ENCODE assay signal across 8 cellular contexts in genomic region chr15:60591491-60592385, GRCh38.
A peak's percentile ranks its signal among the peaks of the same experiment; 100 is the strongest.
DNase-seq lines count a peak whose midpoint lies in the region; ATAC-seq and TF ChIP-seq lines count a peak whose summit lies in the region.

No MANE protein-coding gene starts in this region.

- H3K4me1 ChIP-seq in CD8-positive, alpha-beta T cell (ENCODE audit: insufficient read depth, low read length): peaks cover 40% of the 10 kb centered on the region
- H3K4me1 ChIP-seq in ectodermal cell (ENCODE audit: control insufficient read depth, insufficient read depth, low read length) (no peaks in the 10 kb centered on the region), subcutaneous abdominal adipose tissue (ENCODE audit: control insufficient read depth in 5 of 5, insufficient read depth in 5 of 5, low read length in 5 of 5) (peaks cover 0 to 19% (median 12%) of the 10 kb centered on the region in 5 donors)

- peak overlapping the region; percentile 91 for H3K27ac Mint-ChIP-seq in CD8-positive, alpha-beta T cell
- peak overlapping the region; percentile 84 for H3K27ac Mint-ChIP-seq in memory B cell

- no peaks in the 10 kb centered on the region for H3K9me3 ChIP-seq in CD8-positive, alpha-beta T cell (ENCODE audit: low read length)
- H3K9me3 ChIP-seq in ectodermal cell (ENCODE audit: control insufficient read depth, low read length) (no peaks in the 10 kb centered on the region), subcutaneous abdominal adipose tissue (ENCODE audit: control insufficient read depth in 5 of 5, low read length in 5 of 5) (no peaks in the 10 kb centered on the region)

- H3K27me3 ChIP-seq in CD8-positive, alpha-beta T cell (ENCODE audit: insufficient read depth, low read length): no peaks in the 10 kb centered on the region
- H3K27me3 ChIP-seq in ectodermal cell (ENCODE audit: control insufficient read depth, insufficient read depth, low read length, poor library complexity, severe bottlenecking) (peaks cover 46% of the 10 kb centered on the region), subcutaneous abdominal adipose tissue (ENCODE audit: control insufficient read depth in 5 of 5, insufficient read depth in 4 of 5, low read length in 5 of 5) (no peaks in the 10 kb centered on the region)

- H3K4me3 Mint-ChIP-seq in CD8-positive, alpha-beta T cell: peak overlapping the region; percentile 83
- H3K4me3 Mint-ChIP-seq in memory B cell: peak overlapping the region; percentile 81

- peak overlapping the region in 4 of 5 donors; percentile 63 to 79 (median 72) for H3K9ac ChIP-seq in subcutaneous abdominal adipose tissue (ENCODE audit: low read length in 5 of 5)

- peak overlapping the region; percentile 71 for H3K4me3 ChIP-seq in CD8-positive, alpha-beta T cell (ENCODE audit: low read depth, low read length)
- H3K4me3 ChIP-seq in ectodermal cell (ENCODE audit: insufficient read depth, low read depth, low read length) (peak overlapping the region; percentile 58), subcutaneous abdominal adipose tissue (ENCODE audit: low read depth in 1 of 5, low read length in 5 of 5) (peak overlapping the region; percentile 59 to 87 (median 73))

- POLR2A ChIA-PET in CD8-positive, alpha-beta T cell (lab: Charles Lee): interaction anchor here (0.6 to 3.6 kb wide), 11 partner anchors 11 to 325 kb away, joined by 3 to 33 read pairs (median 4); partner anchors contain the start of gene ICE2

- H3K36me3 Mint-ChIP-seq in CD8-positive, alpha-beta T cell: peaks cover 6% of the 10 kb centered on the region
- no peaks in the 10 kb centered on the region for H3K36me3 Mint-ChIP-seq in memory B cell

- peak overlapping the region; percentile 83 for H3K27ac ChIP-seq in CD8-positive, alpha-beta T cell (ENCODE audit: low read depth, low read length)
- H3K27ac ChIP-seq in ectodermal cell (ENCODE audit: insufficient read depth, low read depth, low read length, poor library complexity, severe bottlenecking) (no peak overlapping the region), subcutaneous abdominal adipose tissue (ENCODE audit: low read depth, low read length) (peak overlapping the region; percentile 38)

- 0% methylated on average over 109 to 112 of the region's 112 CpGs for WGBS in ectodermal cell, 2 experiments

- peaks cover 44% of the 10 kb centered on the region for H3K4me1 Mint-ChIP-seq in CD8-positive, alpha-beta T cell (ENCODE audit: low read depth)
- peaks cover 9% of the 10 kb centered on the region for H3K4me1 Mint-ChIP-seq in memory B cell

- no peaks in the 10 kb centered on the region for H3K27me3 Mint-ChIP-seq in CD8-positive, alpha-beta T cell (ENCODE audit: low read depth)
- peaks cover 2% of the 10 kb centered on the region for H3K27me3 Mint-ChIP-seq in memory B cell

- ATAC-seq in CD8-positive, alpha-beta T cell: peak; percentile 39
- ATAC-seq in GM19397 (IDR thresholded peaks at IDR 0.05; ENCODE audit: unreplicated experiment) (peak; percentile 32), HG03442 (IDR thresholded peaks at IDR 0.05; ENCODE audit: unreplicated experiment) (peak; percentile 27), memory B cell (ENCODE audit: low read depth) (peak; percentile 34)
- ATAC-seq in activated CD4-positive, CD25-positive, alpha-beta regulatory T cell treated with anti-CD3 and anti-CD28 coated beads, Interleukin-2, amount 50 U/mL, for 24 hours: peak; percentile 32 to 36

- no peaks in the 10 kb centered on the region for H3K36me3 ChIP-seq in CD8-positive, alpha-beta T cell (ENCODE audit: insufficient read depth, low read length)
- H3K36me3 ChIP-seq in ectodermal cell (ENCODE audit: control insufficient read depth, insufficient read depth, low read length) (no peaks in the 10 kb centered on the region), subcutaneous abdominal adipose tissue (ENCODE audit: control insufficient read depth in 5 of 5, insufficient read depth in 5 of 5, low read length in 5 of 5) (no peaks in the 10 kb centered on the region)

- H3K9me3 Mint-ChIP-seq in CD8-positive, alpha-beta T cell: no peaks in the 10 kb centered on the region
- no peaks in the 10 kb centered on the region for H3K9me3 Mint-ChIP-seq in memory B cell

- DNase-seq in CD8-positive, alpha-beta T cell: peak in 5 of 7 experiments; percentile 17 to 70 (median 59)
- DNase-seq in memory B cell (ENCODE audit: low spot score in 2 of 2) (peak; percentile 34 to 45), NCI-H187 treated with DMSO at 0.1 percent for 48 hours (lab: John Stamatoyannopoulos, UW) (no peak)

- CTCF ChIA-PET in CD8-positive, alpha-beta T cell (lab: Charles Lee): interaction anchor here (0.7 to 4.8 kb wide), 8 partner anchors 11 to 325 kb away, joined by 3 to 22 read pairs (median 6); no protein-coding TSS in a partner anchor

- intact Hi-C loops in CD8-positive, alpha-beta T cell (cut with DNase I, micrococcal nuclease): loop anchor here (1.0 to 5.0 kb wide), 7 partner anchors 7 to 904 kb away; partner anchors contain the start of genes BNIP2 (in 1 of the 2) and ICE2 (in 1 of the 2)

- TF ChIP-seq CTCF in CD8-positive, alpha-beta T cell (IDR thresholded peaks at IDR 0.05): no peak
